ENCODE assay signal across 8 cellular contexts in genomic region chr5:1524799-1525623, GRCh38. TPM values are rescaled to one million over a fixed set of nuclear protein-coding genes. Genes with fewer than 3 reads are reported as not detected.
A peak's percentile ranks its signal among the peaks of the same experiment; 100 is the strongest.
DNase-seq lines count a peak whose midpoint lies in the region; ATAC-seq and TF ChIP-seq lines count a peak whose summit lies in the region.

No MANE protein-coding gene starts in this region.

- 86 to 90% methylated on average over 20 of the region's 20 CpGs for WGBS in sigmoid colon, 2 donors

- H3K36me3 ChIP-seq in SU-DHL-6 (ENCODE audit: low read length) (0 out of 2 replicates have a peak, but pooled peaks cover 2% of the 10 kb centered on the region), sigmoid colon (peaks cover 0 to 4% (median under 1%) of the 10 kb centered on the region in 4 donors)

- H3K27me3 ChIP-seq in SU-DHL-6 (ENCODE audit: low read length) (no peaks in the 10 kb centered on the region), sigmoid colon (no peaks in the 10 kb centered on the region)

- H3K9me2 ChIP-seq in SU-DHL-6 (replicated peaks; ENCODE audit: insufficient read depth, low read length): no peaks in the 10 kb centered on the region

- no peak overlapping the region for H2AFZ ChIP-seq in SU-DHL-6 (ENCODE audit: low read depth, low read length, severe bottlenecking)

- DNase-seq in left ventricle myocardium superior (peak; percentile 25), sigmoid colon (peak; percentile 64), HK-2 (ENCODE audit: unreplicated experiment) (no peak), globus pallidus (ENCODE audit: low spot score) (no peak)
- no peak for DNase-seq in effector CD4-positive, alpha-beta T cell

- no peaks in the 10 kb centered on the region for H4K20me1 ChIP-seq in SU-DHL-6 (ENCODE audit: low read depth, low read length)

- H3F3A ChIP-seq in SU-DHL-6 (ENCODE audit: insufficient read depth): no peaks in the 10 kb centered on the region

- H3K79me2 ChIP-seq in SU-DHL-6 (ENCODE audit: insufficient read depth, low read length): peaks cover 31% of the 10 kb centered on the region

- TF ChIP-seq POLR2A in GM15510 (IDR thresholded peaks at IDR 0.05; ENCODE audit: borderline replicate concordance, extremely low read depth, insufficient read length) (peak; percentile 7), sigmoid colon (IDR thresholded peaks at IDR 0.05) (no peak)

- H3K4me3 ChIP-seq in SU-DHL-6 (ENCODE audit: insufficient read depth, low read length, poor library complexity, severe bottlenecking) (no peak overlapping the region), sigmoid colon (no peak overlapping the region)

- H3K4me2 ChIP-seq in SU-DHL-6 (ENCODE audit: low read depth, low read length, poor library complexity, severe bottlenecking): peak overlapping the region; percentile 51

- TF ChIP-seq CTCF in SU-DHL-6 (IDR thresholded peaks at IDR 0.05; ENCODE audit: insufficient read depth, low read length, poor library complexity, severe bottlenecking) (no peak), sigmoid colon (IDR thresholded peaks at IDR 0.05) (no peak)

- H3K9me3 ChIP-seq in SU-DHL-6 (ENCODE audit: insufficient read depth, low read length) (no peaks in the 10 kb centered on the region), sigmoid colon (no peaks in the 10 kb centered on the region)

- peak overlapping the region; percentile 89; the same call in 1 of the 2 replicates for H3K9ac ChIP-seq in SU-DHL-6 (ENCODE audit: low read length)

- H3K27ac ChIP-seq in SU-DHL-6 (ENCODE audit: low read depth, low read length) (no peak overlapping the region), sigmoid colon (peak overlapping the region in 1 of 4 donors; percentile 86)

- no peak for TF ChIP-seq EP300 in sigmoid colon (IDR thresholded peaks at IDR 0.05)

- H3K4me1 ChIP-seq in sigmoid colon: peaks cover 0 to 25% (median 21%) of the 10 kb centered on the region in 4 donors

- intact Hi-C loops in left ventricle myocardium superior (cut with micrococcal nuclease): no loop called here
- intact Hi-C loops in sigmoid colon (cut with DNase I): loop anchor here (5.0 to 10.0 kb wide), 2 partner anchors 67 to 180 kb away; partner anchors contain the start of gene CLPTM1L

- ATAC-seq in left ventricle myocardium superior (no peak), HG03571 (IDR thresholded peaks at IDR 0.05; ENCODE audit: unreplicated experiment) (no peak)

RNA-seq across cellular contexts. Expression of gene LPCAT1, which starts 1.3 kb away (rescaled TPM):
- total RNA-seq in left ventricle myocardium superior (13.4 TPM), sigmoid colon (10 to 100 TPM; 20.6 to 24.3 (median 22.3) TPM)
- polyA plus RNA-seq in sigmoid colon: 10 to 100 TPM in 1 of 3 donors, 1 to 10 TPM in 2; 4.2 to 35.1 (median 7.8) TPM

Comparison
In these comparisons a context has a peak if more than half of its experiments do, and no peak if none do; other contexts are left out.
1. DNase-seq: peak in left ventricle myocardium superior (single experiment) and sigmoid colon (single experiment); none in effector CD4-positive, alpha-beta T cell (single experiment), HK-2 (single experiment) and globus pallidus (single experiment).